In genomic region chr20:3673551-3674070, GRCh38 we compare ENCODE assay signal across 2 cellular contexts.
TF ChIP-seq lines count a peak whose summit lies in the region.

No MANE protein-coding gene starts in this region.

TF ChIP-seq in A549, 52 proteins besides CTCF, POLR2A, EP300 and RAD21:
- no peak for TF ChIP-seq CHD2 (IDR thresholded peaks at IDR 0.05; ENCODE audit: low read length, partially characterized antibody)
- TF ChIP-seq POLR2AphosphoS2 (conservative IDR thresholded peaks at IDR 0.05; ENCODE audit: low read length): no peak
- TF ChIP-seq CEBPB (IDR thresholded peaks at IDR 0.05): no peak
- no peak for TF ChIP-seq ZSCAN20 (CRISPR knock-in tag; IDR thresholded peaks at IDR 0.05)
- TF ChIP-seq ZC3H11A (IDR thresholded peaks at IDR 0.05): no peak
- TF ChIP-seq CBX8 (IDR thresholded peaks at IDR 0.05): no peak
- no peak for TF ChIP-seq HES2 (IDR thresholded peaks at IDR 0.05)
- no peak for TF ChIP-seq KDM5A (IDR thresholded peaks at IDR 0.05)
- TF ChIP-seq TP53 (CRISPR knock-in tag; IDR thresholded peaks at IDR 0.05): no peak
- TF ChIP-seq HOXB5 (CRISPR knock-in tag; IDR thresholded peaks at IDR 0.05): no peak
- no peak for TF ChIP-seq E2F6 (IDR thresholded peaks at IDR 0.05; ENCODE audit: borderline replicate concordance, low read depth)
- no peak for TF ChIP-seq CHD4 (IDR thresholded peaks at IDR 0.05; ENCODE audit: borderline replicate concordance)
- no peak for TF ChIP-seq CBX2 (IDR thresholded peaks at IDR 0.05; ENCODE audit: borderline replicate concordance, low read depth)
- TF ChIP-seq ZNF302 (CRISPR knock-in tag; IDR thresholded peaks at IDR 0.05): no peak
- TF ChIP-seq FOSL2 (IDR thresholded peaks at IDR 0.05): no peak
- no peak for TF ChIP-seq FOSL2 (CRISPR knock-in tag; IDR thresholded peaks at IDR 0.05)
- no peak for TF ChIP-seq REST (IDR thresholded peaks at IDR 0.05)
- no peak for TF ChIP-seq GATA3 (IDR thresholded peaks at IDR 0.05; ENCODE audit: borderline replicate concordance)
- no peak for TF ChIP-seq SMC3 (IDR thresholded peaks at IDR 0.05)

TF ChIP-seq in H1, 55 proteins besides CTCF, POLR2A, EP300 and RAD21:
- TF ChIP-seq POLR2AphosphoS5 (IDR thresholded peaks at IDR 0.05; ENCODE audit: low read depth, low read length) (no peak), TAF7 (optimal IDR thresholded peaks at IDR 0.05; ENCODE audit: borderline replicate concordance, low read depth, low read length) (no peak), USF2 (IDR thresholded peaks at IDR 0.05; ENCODE audit: low read length) (no peak), HDAC6 (IDR thresholded peaks at IDR 0.05; ENCODE audit: low read depth, low read length) (no peak), CHD2 (IDR thresholded peaks at IDR 0.05; ENCODE audit: low read length) (no peak), E2F6 (IDR thresholded peaks at IDR 0.05) (no peak), SRF (IDR thresholded peaks at IDR 0.05; ENCODE audit: low read depth, low read length) (no peak), MAX (IDR thresholded peaks at IDR 0.05) (0 out of 2 replicates have a peak, but pooled peaks have one; percentile 19), TEAD4 (IDR thresholded peaks at IDR 0.05; ENCODE audit: low read depth, low read length) (no peak), MAFK (IDR thresholded peaks at IDR 0.05; ENCODE audit: low read depth, low read length) (no peak), GABPA (IDR thresholded peaks at IDR 0.05; ENCODE audit: borderline replicate concordance, insufficient read depth, low read length) (peak; percentile 31; the same call in 1 of the 2 replicates), ATF2 (IDR thresholded peaks at IDR 0.05; ENCODE audit: low read length) (no peak), SP2 (IDR thresholded peaks at IDR 0.05; ENCODE audit: low read length) (no peak), POU5F1 (IDR thresholded peaks at IDR 0.05; ENCODE audit: low read depth, low read length) (no peak)
